Comparison of ENCODE assay signal across 18 cellular contexts in the genomic region with DNA sequence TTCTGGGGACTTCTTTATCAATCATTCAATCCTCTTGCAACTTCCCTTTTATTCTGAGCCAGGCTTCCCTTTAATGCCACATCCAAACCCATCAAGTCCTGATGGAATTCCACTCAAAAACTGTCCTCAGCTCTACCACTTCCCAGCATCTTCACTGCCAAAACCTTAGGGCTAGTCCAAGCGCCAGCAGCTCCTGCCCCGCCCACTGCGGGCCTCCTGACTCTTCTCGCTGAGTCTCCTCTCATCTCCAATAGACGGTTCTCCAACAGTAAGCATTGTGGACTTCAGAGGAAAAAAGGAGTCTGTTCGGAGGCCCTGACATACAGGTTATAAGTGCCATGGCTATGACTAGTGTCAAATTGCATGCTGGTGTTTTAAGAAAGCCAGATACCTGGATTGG.
"Had no signal": no experiment of that assay in that cellular context is flagged by ENCODE, and none has a peak within 500 bp of the region (broad histone marks: within the 10 kb centered on the region; RNA-seq: fewer than 3 reads in every experiment).

No MANE protein-coding gene starts in this region.

- ATAC-seq: Panc1, PC-3 had no signal

- H3K27ac ChIP-seq: KMS-11, RWPE1, SJCRH30 had no signal

- H3K4me3 ChIP-seq: SJCRH30 had no signal

- H3K36me3 ChIP-seq: SJCRH30 had no signal

- H3K4me1 ChIP-seq: SJCRH30 had no signal

- H3K9me3 ChIP-seq: SJCRH30 had no signal

- H3K9ac ChIP-seq: KMS-11 had no signal

- H3K27me3 ChIP-seq: SJCRH30 had no signal

- DNase-seq: IMR-90, Kasumi-1, MM.1S, NCI-H1436, NCI-H187, NCI-H2081, NCI-H2107, NCI-H2171 treated with DMSO at 0.1 percent for 48 hours, NCI-H446 treated with DMSO at 0.1 percent for 48 hours, NCI-H524 treated with DMSO at 0.1 percent for 48 hours, NCI-H69, NCI-H774, PC-3 had no signal

- H3K4me2 ChIP-seq: KMS-11 had no signal

- FAIRE-seq: HepG2 had no signal
